ENCODE assay signal across 1 cellular context in genomic region chr1:40763742-40764532, GRCh38.
TF ChIP-seq lines count a peak whose summit lies in the region.

No MANE protein-coding gene starts in this region.

TF ChIP-seq in GM12878, 131 proteins besides CTCF, POLR2A, EP300 and RAD21 (continued from another document and continues in another):
- TF ChIP-seq CEBPZ (IDR thresholded peaks at IDR 0.05; ENCODE audit: low read depth, low read length) (no peak), HSF1 (IDR thresholded peaks at IDR 0.05; ENCODE audit: low read depth, low read length) (no peak), NR2C2 (IDR thresholded peaks at IDR 0.05; ENCODE audit: borderline replicate concordance, control insufficient read depth, insufficient read length, low read depth) (no peak), BCL11A (IDR thresholded peaks at IDR 0.05; ENCODE audit: low read depth, low read length) (no peak), CREM (IDR thresholded peaks at IDR 0.05; ENCODE audit: low read depth) (peak; percentile 74), EED (IDR thresholded peaks at IDR 0.05; ENCODE audit: low read depth) (peak; percentile 55; the same call in 1 of the 2 replicates), HCFC1 (IDR thresholded peaks at IDR 0.05; ENCODE audit: low read length) (no peak), MLLT1 (IDR thresholded peaks at IDR 0.05) (no peak), ZBTB4 (CRISPR knock-in tag; IDR thresholded peaks at IDR 0.05) (no peak), SUPT20H (IDR thresholded peaks at IDR 0.05; ENCODE audit: borderline replicate concordance, control insufficient read depth, low read depth, low read length) (no peak), KDM1A (IDR thresholded peaks at IDR 0.05; ENCODE audit: borderline replicate concordance) (no peak), CHD1 (IDR thresholded peaks at IDR 0.05; ENCODE audit: low read depth, low read length) (no peak), TCF12 (IDR thresholded peaks at IDR 0.05; ENCODE audit: low read depth, low read length) (no peak), ZBTB33 (IDR thresholded peaks at IDR 0.05) (no peak), ZNF274 (IDR thresholded peaks at IDR 0.05; ENCODE audit: insufficient read depth, insufficient read length) (no peak), NR2C1 (IDR thresholded peaks at IDR 0.05) (no peak), SIN3A (IDR thresholded peaks at IDR 0.05; ENCODE audit: low read depth, low read length) (no peak), SREBF2 (IDR thresholded peaks at IDR 0.05; ENCODE audit: low read length) (no peak), SPI1 (IDR thresholded peaks at IDR 0.05; ENCODE audit: borderline replicate concordance, insufficient read depth, low read depth, low read length) (peak; percentile 51), IKZF1 (conservative IDR thresholded peaks at IDR 0.05) (peak; percentile 81), RELA (IDR thresholded peaks at IDR 0.05; ENCODE audit: borderline replicate concordance, partially characterized antibody) (no peak), EZH2 (IDR thresholded peaks at IDR 0.05; ENCODE audit: borderline replicate concordance, control insufficient read depth, low read depth, low read length) (no peak), ZNF24 (IDR thresholded peaks at IDR 0.05) (0 out of 2 replicates have a peak, but pooled peaks have one; percentile 17), MTA3 (IDR thresholded peaks at IDR 0.05; ENCODE audit: borderline replicate concordance, low read length) (no peak), SMC3 (IDR thresholded peaks at IDR 0.05; ENCODE audit: borderline replicate concordance, low read length) (no peak), POLR2AphosphoS2 (IDR thresholded peaks at IDR 0.05; ENCODE audit: low read depth, low read length) (no peak), SRF (IDR thresholded peaks at IDR 0.05; ENCODE audit: low read depth in 2 of 2, low read length in 2 of 2) (no peak), NFXL1 (IDR thresholded peaks at IDR 0.05; ENCODE audit: borderline replicate concordance) (no peak), TBL1XR1 (IDR thresholded peaks at IDR 0.05; ENCODE audit: low read depth, low read length) (no peak), E2F8 (IDR thresholded peaks at IDR 0.05; ENCODE audit: low read depth, partially characterized antibody) (no peak), BCL3 (IDR thresholded peaks at IDR 0.05; ENCODE audit: borderline replicate concordance, insufficient read depth, low read depth, low read length, poor library complexity, severe bottlenecking) (no peak), STAT3 (IDR thresholded peaks at IDR 0.05; ENCODE audit: low read depth, low read length) (no peak), HDAC6 (IDR thresholded peaks at IDR 0.05; ENCODE audit: unreplicated experiment) (no peak), ZBTB11 (CRISPR knock-in tag; IDR thresholded peaks at IDR 0.05) (no peak), FOXK2 (IDR thresholded peaks at IDR 0.05) (no peak), YBX1 (IDR thresholded peaks at IDR 0.05) (no peak), ZNF384 (IDR thresholded peaks at IDR 0.05; ENCODE audit: borderline replicate concordance, low read depth, low read length) (no peak), NFIC (IDR thresholded peaks at IDR 0.05; ENCODE audit: low read depth, low read length) (peak; percentile 76)
